In the genomic region with DNA sequence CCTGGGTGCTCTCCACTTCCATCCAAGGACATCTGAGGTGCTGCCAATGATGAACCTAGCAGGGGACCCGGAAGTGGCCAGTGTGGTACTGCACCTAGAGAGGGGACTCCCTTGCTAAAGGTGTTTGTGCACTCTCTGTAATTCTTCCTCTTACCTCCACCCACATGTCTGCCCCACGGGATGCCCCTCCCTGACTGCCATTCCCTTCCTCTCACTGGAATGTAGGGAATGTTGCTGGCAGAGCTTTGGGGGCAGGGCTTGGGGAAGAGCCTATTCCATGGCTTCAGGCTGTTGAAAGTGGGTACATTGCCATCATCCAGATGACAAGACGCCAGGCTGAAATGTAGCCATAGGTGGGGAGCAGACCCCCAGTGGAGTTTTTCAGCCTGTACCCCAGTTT, we compare ENCODE assay signal across 1 cellular context.
A peak's percentile ranks its signal among the peaks of the same experiment; 100 is the strongest.
TF ChIP-seq lines count a peak whose summit lies in the region.

No MANE protein-coding gene starts in this region.

TF ChIP-seq in H1, 55 proteins besides CTCF, POLR2A, EP300 and RAD21:
- TF ChIP-seq CBX5 (IDR thresholded peaks at IDR 0.05; ENCODE audit: low read depth, low read length) (no peak), RBBP5 (IDR thresholded peaks at IDR 0.05; ENCODE audit: borderline replicate concordance, low read depth, low read length) (0 out of 2 replicates have a peak, but pooled peaks have one; percentile 44), SP1 (IDR thresholded peaks at IDR 0.05; ENCODE audit: low read depth, low read length) (peak; percentile 52; the same call in 1 of the 2 replicates), YY1 (IDR thresholded peaks at IDR 0.05; ENCODE audit: low read depth, low read length) (peak; percentile 76; the same call in 1 of the 2 replicates), BCL11A (IDR thresholded peaks at IDR 0.05; ENCODE audit: low read depth in 2 of 2, low read length in 2 of 2) (no peak), CBX8 (IDR thresholded peaks at IDR 0.05; ENCODE audit: borderline replicate concordance, low read depth, low read length) (no peak), JUND (IDR thresholded peaks at IDR 0.05; ENCODE audit: low read length) (no peak), TEAD4 (IDR thresholded peaks at IDR 0.05; ENCODE audit: low read depth, low read length) (peak; percentile 99)
- TF ChIP-seq, protein P1, sequence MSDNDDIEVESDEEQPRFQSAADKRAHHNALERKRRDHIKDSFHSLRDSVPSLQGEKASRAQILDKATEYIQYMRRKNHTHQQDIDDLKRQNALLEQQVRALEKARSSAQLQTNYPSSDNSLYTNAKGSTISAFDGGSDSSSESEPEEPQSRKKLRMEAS (IDR thresholded peaks at IDR 0.05) = peak; percentile 42; the same call in 1 of the 2 replicates
